Comparison of ENCODE assay signal across 7 cellular contexts in the genomic region with DNA sequence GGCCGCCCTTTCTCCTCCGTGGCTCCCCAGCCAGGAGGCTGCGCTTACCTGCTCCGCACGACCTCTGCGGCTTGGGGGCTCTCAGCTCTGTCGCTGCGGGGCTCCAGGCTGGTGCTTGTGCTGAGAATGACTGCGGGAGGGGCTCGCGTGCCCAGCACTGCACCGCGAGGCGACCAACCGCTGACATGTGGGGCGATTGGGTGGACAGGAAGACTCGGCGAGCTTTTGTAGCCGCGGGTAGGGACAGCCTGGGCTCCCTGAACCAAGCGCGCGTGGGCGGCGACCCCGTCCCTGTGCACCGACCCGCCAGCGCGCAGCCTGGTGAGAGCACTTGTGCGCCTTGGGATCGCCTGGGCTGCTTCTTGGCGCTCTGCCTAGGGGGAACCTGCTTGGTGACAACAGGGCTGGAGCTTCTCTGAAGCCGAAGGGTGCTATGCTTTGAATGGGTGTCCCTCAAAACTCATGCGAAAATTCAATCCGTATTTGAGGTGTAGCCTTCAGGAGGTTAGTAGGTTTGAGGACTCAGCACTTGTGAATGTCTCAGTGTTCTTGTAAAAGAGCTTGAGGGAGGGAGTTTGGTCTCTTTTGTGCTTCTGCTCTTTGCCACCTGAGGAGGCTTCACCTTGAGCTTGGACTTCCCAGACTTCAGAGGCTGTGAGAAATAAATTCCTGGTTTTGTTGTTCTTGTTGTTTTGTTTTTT.
A peak's percentile ranks its signal among the peaks of the same experiment; 100 is the strongest.
DNase-seq lines count a peak whose midpoint lies in the region; ATAC-seq and TF ChIP-seq lines count a peak whose summit lies in the region.

No MANE protein-coding gene starts in this region.

- H3K36me3 Mint-ChIP-seq in dendritic cell treated with granulocyte-macrophage colony-stimulating factor and Interleukin-4, amounts not matched to agents 40 ng/mL and 50 ng/mL, for 4 days (ENCODE audit: low read depth), result peaks cover 6% of the 10 kb centered on the region
- H3K36me3 Mint-ChIP-seq in nephron progenitor cell (ENCODE audit: low read depth), result peaks cover 17% of the 10 kb centered on the region

- intact Hi-C loops in dendritic cell treated with granulocyte-macrophage colony-stimulating factor and Interleukin-4, amounts not matched to agents 40 ng/mL and 50 ng/mL, for 4 days (cut with micrococcal nuclease), result loop anchor here (10.0 kb wide), 2 partner anchors 106 to 176 kb away; no protein-coding TSS in a partner anchor

- ATAC-seq in GM18517 (IDR thresholded peaks at IDR 0.05; ENCODE audit: unreplicated experiment) (peak; percentile 54), HG03108 (IDR thresholded peaks at IDR 0.05; ENCODE audit: unreplicated experiment) (no peak), HG03565 (IDR thresholded peaks at IDR 0.05; ENCODE audit: unreplicated experiment) (no peak), HG03196 (IDR thresholded peaks at IDR 0.05; ENCODE audit: unreplicated experiment) (no peak)

- DNase-seq in NB4 (ENCODE audit: low read depth) (peak; percentile 29), nephron progenitor cell (peak; percentile 73)

- H3K4me3 ChIP-seq in NB4 (ENCODE audit: low read depth, low read length), result no peak overlapping the region

- peaks cover 21% of the 10 kb centered on the region for H3K9me3 Mint-ChIP-seq in dendritic cell treated with granulocyte-macrophage colony-stimulating factor and Interleukin-4, amounts not matched to agents 40 ng/mL and 50 ng/mL, for 4 days
- H3K9me3 Mint-ChIP-seq in nephron progenitor cell, result peaks cover 32% of the 10 kb centered on the region

- H3K4me3 Mint-ChIP-seq in dendritic cell treated with granulocyte-macrophage colony-stimulating factor and Interleukin-4, amounts not matched to agents 40 ng/mL and 50 ng/mL, for 4 days, result peak overlapping the region; percentile 66
- peak overlapping the region; percentile 78 for H3K4me3 Mint-ChIP-seq in nephron progenitor cell

- TF ChIP-seq CTCF in NB4 (IDR thresholded peaks at IDR 0.05; ENCODE audit: low read depth, low read length) (no peak), nephron progenitor cell (IDR thresholded peaks at IDR 0.05) (no peak)

- H3K27ac Mint-ChIP-seq in dendritic cell treated with granulocyte-macrophage colony-stimulating factor and Interleukin-4, amounts not matched to agents 40 ng/mL and 50 ng/mL, for 4 days, result no peak overlapping the region
- H3K27ac Mint-ChIP-seq in nephron progenitor cell, result no peak overlapping the region

- H3K27me3 Mint-ChIP-seq in dendritic cell treated with granulocyte-macrophage colony-stimulating factor and Interleukin-4, amounts not matched to agents 40 ng/mL and 50 ng/mL, for 4 days, result peaks cover 33% of the 10 kb centered on the region
- H3K27me3 Mint-ChIP-seq in nephron progenitor cell (ENCODE audit: low read depth, poor library complexity), result peaks cover 60% of the 10 kb centered on the region

- no peak for TF ChIP-seq POLR2A in NB4 (IDR thresholded peaks at IDR 0.05; ENCODE audit: extremely low read depth, insufficient read length)

- peaks cover 13% of the 10 kb centered on the region for H3K4me1 Mint-ChIP-seq in dendritic cell treated with granulocyte-macrophage colony-stimulating factor and Interleukin-4, amounts not matched to agents 40 ng/mL and 50 ng/mL, for 4 days (ENCODE audit: low read depth)
- peaks cover 30% of the 10 kb centered on the region for H3K4me1 Mint-ChIP-seq in nephron progenitor cell
